ENCODE assay signal across 1 cellular context in genomic region chr17:57369509-57369945, GRCh38.
TF ChIP-seq lines count a peak whose summit lies in the region.

No MANE protein-coding gene starts in this region.

TF ChIP-seq in IMR-90, 13 proteins besides CTCF, POLR2A, EP300 and RAD21:
- TF ChIP-seq FOS (IDR thresholded peaks at IDR 0.05; ENCODE audit: low read depth, low read length): no peak
- no peak for TF ChIP-seq SMC3 (IDR thresholded peaks at IDR 0.05; ENCODE audit: low read depth, low read length)
- no peak for TF ChIP-seq NFE2L2 (IDR thresholded peaks at IDR 0.05; ENCODE audit: low read depth, low read length)
- TF ChIP-seq MAFK (IDR thresholded peaks at IDR 0.05; ENCODE audit: low read depth, low read length): no peak
- no peak for TF ChIP-seq ELK1 (IDR thresholded peaks at IDR 0.05; ENCODE audit: borderline replicate concordance, low read depth, low read length)
- TF ChIP-seq RCOR1 (IDR thresholded peaks at IDR 0.05; ENCODE audit: insufficient replicate concordance, low read length): no peak
- TF ChIP-seq MAZ (IDR thresholded peaks at IDR 0.05; ENCODE audit: borderline replicate concordance, low read depth, low read length): no peak
- TF ChIP-seq BHLHE40 (IDR thresholded peaks at IDR 0.05; ENCODE audit: low read depth, low read length): no peak
- no peak for TF ChIP-seq RFX5 (IDR thresholded peaks at IDR 0.05; ENCODE audit: low read depth, low read length)
- TF ChIP-seq USF2 (IDR thresholded peaks at IDR 0.05; ENCODE audit: low read depth, low read length): no peak
- TF ChIP-seq MXI1 (IDR thresholded peaks at IDR 0.05; ENCODE audit: borderline replicate concordance, low read depth, low read length): no peak
- no peak for TF ChIP-seq CHD1 (IDR thresholded peaks at IDR 0.05; ENCODE audit: low read depth, low read length)
- TF ChIP-seq CEBPB (IDR thresholded peaks at IDR 0.05; ENCODE audit: low read depth, low read length): no peak
